ENCODE assay signal across 17 cellular contexts in the genomic region with DNA sequence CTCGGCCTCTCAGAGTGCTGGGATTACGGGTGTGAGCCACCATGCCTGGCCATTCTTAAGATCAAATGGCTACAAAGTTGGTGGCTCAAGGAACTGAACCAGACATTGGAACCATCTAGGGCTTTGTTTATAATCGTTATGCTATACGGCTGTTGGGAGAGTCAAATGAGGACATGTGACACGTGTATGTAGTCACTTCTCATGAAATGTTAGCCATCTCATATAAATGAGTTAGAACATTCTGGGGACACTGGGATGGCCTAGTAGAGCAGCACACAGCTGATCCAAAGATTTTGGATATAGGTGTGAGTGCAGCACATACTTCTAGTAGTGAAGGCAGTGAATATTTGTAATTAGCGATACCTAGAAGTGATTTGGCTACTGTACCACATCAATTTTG. TPM values are rescaled to one million over a fixed set of nuclear protein-coding genes. Genes with fewer than 3 reads are reported as not detected.
"Had no signal": no experiment of that assay in that cellular context is flagged by ENCODE, and none has a peak within 500 bp of the region (broad histone marks: within the 10 kb centered on the region; RNA-seq: fewer than 3 reads in every experiment).

No MANE protein-coding gene starts in this region.

- ATAC-seq: activated CD8-positive, alpha-beta T cell treated with anti-CD3 and anti-CD28 coated beads for 36 hours; left ventricle myocardium superior; natural killer cell; T-cell; upper lobe of right lung had no signal

- H3K9me3 ChIP-seq: SK-N-SH, suprapubic skin, upper lobe of right lung had no signal

- H3K4me3 ChIP-seq: cardiac muscle cell, dorsolateral prefrontal cortex, hepatocyte, suprapubic skin, upper lobe of right lung had no signal

- DNase-seq: activated CD4-positive, alpha-beta T cell treated with anti-CD3 and anti-CD28 coated beads for 1 hour; activated CD8-positive, alpha-beta T cell treated with anti-CD3 and anti-CD28 coated beads for 36 hours; activated naive CD4-positive, alpha-beta T cell; dorsolateral prefrontal cortex; erythroblast; left ventricle myocardium superior; mesenchymal stem cell; natural killer cell; SK-N-SH; stimulated activated CD4-positive, alpha-beta T cell treated with anti-CD3 and anti-CD28 coated beads, Interleukin-4, amount 100 ng/mL, for 1 hour; stimulated activated naive CD4-positive, alpha-beta T cell treated with Interleukin-2 at 50 U/mL for 16 hours; T-cell; upper lobe of right lung had no signal

- H3K27me3 Mint-ChIP-seq: activated CD8-positive, alpha-beta T cell treated with anti-CD3 and anti-CD28 coated beads for 36 hours; T-cell had no signal

- H3K27ac ChIP-seq: cardiac muscle cell, dorsolateral prefrontal cortex, hepatocyte, suprapubic skin, upper lobe of right lung had no signal

- H3K4me3 Mint-ChIP-seq: activated CD8-positive, alpha-beta T cell treated with anti-CD3 and anti-CD28 coated beads for 36 hours; activated T-helper 1 cell treated with anti-CD3 and anti-CD28 coated beads, Interleukin-12 subunit alpha, Interleukin-12 subunit beta, Interleukin-2, Interleukin-4 antibody, amounts not matched to agents 30 ng/mL and 10 ng/mL and 1 ng/mL, durations not matched to agents 14 hours and 24 hours and 36 hours; natural killer cell; T-cell had no signal

- H3K9me3 Mint-ChIP-seq: activated T-helper 1 cell treated with anti-CD3 and anti-CD28 coated beads, Interleukin-12 subunit alpha, Interleukin-12 subunit beta, Interleukin-2, Interleukin-4 antibody, amounts not matched to agents 30 ng/mL and 10 ng/mL and 1 ng/mL, durations not matched to agents 14 hours and 24 hours and 36 hours; natural killer cell; T-cell had no signal

- H3K27ac Mint-ChIP-seq: activated T-helper 1 cell treated with anti-CD3 and anti-CD28 coated beads, Interleukin-12 subunit alpha, Interleukin-12 subunit beta, Interleukin-2, Interleukin-4 antibody, amounts not matched to agents 30 ng/mL and 10 ng/mL and 1 ng/mL, durations not matched to agents 14 hours and 24 hours and 36 hours; T-cell had no signal

- H3K36me3 Mint-ChIP-seq: natural killer cell had no signal

RNA-seq across cellular contexts. Expression of a gene that starts 39.0 kb away (rescaled TPM):
- polyA plus RNA-seq: hepatocyte had no signal
